Comparison of ENCODE assay signal across 8 cellular contexts in the genomic region with DNA sequence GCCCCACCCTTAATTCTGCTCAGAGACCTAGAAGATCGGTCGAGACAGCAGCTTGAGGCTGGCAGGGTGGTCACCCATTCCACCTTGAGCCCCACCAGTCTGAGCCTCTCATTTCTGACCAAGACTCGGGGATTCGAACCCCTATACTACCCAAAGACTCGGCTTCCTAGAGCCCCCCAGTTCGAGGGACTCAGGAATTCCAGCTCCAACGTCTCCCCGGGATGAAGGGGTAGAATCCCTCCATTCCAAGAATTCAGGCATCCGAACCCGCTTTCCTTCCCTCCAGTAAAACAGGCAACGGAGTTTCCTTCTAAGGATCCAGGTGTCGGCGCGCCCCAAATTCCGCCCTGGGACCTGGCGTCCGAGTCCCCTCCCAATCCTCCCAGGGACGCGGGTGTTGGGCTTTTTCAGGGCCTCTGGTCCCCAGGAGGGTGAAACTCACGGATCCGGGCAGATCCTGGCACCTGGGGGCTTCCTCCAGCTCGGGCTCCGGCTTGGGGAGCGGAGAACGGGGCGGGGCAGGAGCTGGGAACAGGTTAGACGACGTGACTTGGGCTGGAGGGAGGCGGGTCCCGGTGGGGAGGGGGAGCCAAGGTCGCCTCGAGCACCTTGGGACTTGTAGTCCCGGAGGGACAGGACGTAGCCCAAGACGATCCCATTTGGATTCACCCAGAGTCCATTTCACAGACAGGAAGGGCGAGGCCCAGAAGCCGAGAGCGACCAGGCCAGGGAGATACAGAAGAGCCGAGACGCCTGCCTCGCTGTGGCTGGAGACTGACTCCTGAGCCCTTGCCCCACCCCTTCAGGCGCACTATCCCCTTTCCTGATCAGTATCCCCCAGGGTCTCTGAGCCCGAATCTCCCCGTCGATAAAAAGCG. TPM values are rescaled to one million over a fixed set of nuclear protein-coding genes. Genes with fewer than 3 reads are reported as not detected.
DNase-seq lines count a peak whose midpoint lies in the region; ATAC-seq and TF ChIP-seq lines count a peak whose summit lies in the region.

A gene with protein sequence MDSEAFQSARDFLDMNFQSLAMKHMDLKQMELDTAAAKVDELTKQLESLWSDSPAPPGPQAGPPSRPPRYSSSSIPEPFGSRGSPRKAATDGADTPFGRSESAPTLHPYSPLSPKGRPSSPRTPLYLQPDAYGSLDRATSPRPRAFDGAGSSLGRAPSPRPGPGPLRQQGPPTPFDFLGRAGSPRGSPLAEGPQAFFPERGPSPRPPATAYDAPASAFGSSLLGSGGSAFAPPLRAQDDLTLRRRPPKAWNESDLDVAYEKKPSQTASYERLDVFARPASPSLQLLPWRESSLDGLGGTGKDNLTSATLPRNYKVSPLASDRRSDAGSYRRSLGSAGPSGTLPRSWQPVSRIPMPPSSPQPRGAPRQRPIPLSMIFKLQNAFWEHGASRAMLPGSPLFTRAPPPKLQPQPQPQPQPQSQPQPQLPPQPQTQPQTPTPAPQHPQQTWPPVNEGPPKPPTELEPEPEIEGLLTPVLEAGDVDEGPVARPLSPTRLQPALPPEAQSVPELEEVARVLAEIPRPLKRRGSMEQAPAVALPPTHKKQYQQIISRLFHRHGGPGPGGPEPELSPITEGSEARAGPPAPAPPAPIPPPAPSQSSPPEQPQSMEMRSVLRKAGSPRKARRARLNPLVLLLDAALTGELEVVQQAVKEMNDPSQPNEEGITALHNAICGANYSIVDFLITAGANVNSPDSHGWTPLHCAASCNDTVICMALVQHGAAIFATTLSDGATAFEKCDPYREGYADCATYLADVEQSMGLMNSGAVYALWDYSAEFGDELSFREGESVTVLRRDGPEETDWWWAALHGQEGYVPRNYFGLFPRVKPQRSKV (minus strand): TSS at position 513 of the 878 bp plus-strand sequence. CDS start 6,751 bp downstream, outside the sequence.

- TF ChIP-seq CTCF in nephron (IDR thresholded peaks at IDR 0.05; ENCODE audit: unreplicated experiment in 3 of 3): no peak

- no peaks in the 10 kb centered on the region for H3K9me3 Mint-ChIP-seq in activated T-cell treated with anti-CD3 and anti-CD28 coated beads, Interleukin-2, amount 50 U/mL, for 4 hours
- H3K9me3 Mint-ChIP-seq in nephron: no peaks in the 10 kb centered on the region

- DNase-seq in D341Med (ENCODE audit: low spot score) (peak; percentile 87), NCI-H526 (lab: John Stamatoyannopoulos, UW) (peak; percentile 79 to 92), fibroblast of peridontal ligament (ENCODE audit: extremely low read depth) (peak; percentile 20), ureter (ENCODE audit: low spot score) (peak; percentile 93), putamen (ENCODE audit: low spot score) (no peak)
- peak; percentile 39 for DNase-seq in activated T-cell treated with anti-CD3 and anti-CD28 coated beads, Interleukin-2, amount 50 U/mL, for 4 hours

- peaks cover 11% of the 10 kb centered on the region for H3K36me3 Mint-ChIP-seq in activated T-cell treated with anti-CD3 and anti-CD28 coated beads, Interleukin-2, amount 50 U/mL, for 4 hours (ENCODE audit: insufficient read depth)
- peaks cover 13% of the 10 kb centered on the region for H3K36me3 Mint-ChIP-seq in nephron (ENCODE audit: low read depth)

- H3K27me3 Mint-ChIP-seq in activated T-cell treated with anti-CD3 and anti-CD28 coated beads, Interleukin-2, amount 50 U/mL, for 4 hours (ENCODE audit: low read depth): peaks cover 25% of the 10 kb centered on the region
- H3K27me3 Mint-ChIP-seq in nephron (ENCODE audit: low read depth): peaks cover 55% of the 10 kb centered on the region

- peak within 1 kb of the TSS; percentile 95 to 99 (median 98) for H3K27ac Mint-ChIP-seq in nephron

- H3K4me1 Mint-ChIP-seq in activated T-cell treated with anti-CD3 and anti-CD28 coated beads, Interleukin-2, amount 50 U/mL, for 4 hours (ENCODE audit: low read depth): peaks cover 32% of the 10 kb centered on the region
- H3K4me1 Mint-ChIP-seq in nephron: peaks cover 28% of the 10 kb centered on the region

- peak; percentile 22 for ATAC-seq in HG02852 (IDR thresholded peaks at IDR 0.05; ENCODE audit: unreplicated experiment)
- ATAC-seq in activated T-cell treated with anti-CD3 and anti-CD28 coated beads, Interleukin-2, amount 50 U/mL, for 4 hours: peak in 1 of 2 donors; percentile 9

- H3K4me3 Mint-ChIP-seq in activated T-cell treated with anti-CD3 and anti-CD28 coated beads, Interleukin-2, amount 50 U/mL, for 4 hours: peak within 1 kb of the TSS; percentile 99
- peak within 1 kb of the TSS; percentile 89 to 95 (median 90) for H3K4me3 Mint-ChIP-seq in nephron

RNA-seq across cellular contexts. Expression of the gene that starts here (rescaled TPM):
- 1 to 10 TPM; 1.6 to 6.8 (median 4.1) TPM for total RNA-seq in activated T-cell treated with anti-CD3 and anti-CD28 coated beads, Interleukin-2, amount 50 U/mL, for 4 hours
- 108 TPM for total RNA-seq in ureter

Comparison
In these comparisons a context has a peak if more than half of its experiments do, and no peak if none do; other contexts are left out.
1. RNA of the gene that starts here (total RNA-seq): 108 TPM in ureter (single experiment); 1.6 to 6.8 TPM in activated T-cell treated with anti-CD3 and anti-CD28 coated beads, Interleukin-2, amount 50 U/mL, for 4 hours; every median in the first group is over 10 times any median in the second.